18 cellular contexts compared by ENCODE assay signal in genomic region chr14:105374389-105374788, GRCh38. TPM values are rescaled to one million over a fixed set of nuclear protein-coding genes. Genes with fewer than 3 reads are reported as not detected.
A peak's percentile ranks its signal among the peaks of the same experiment; 100 is the strongest.
DNase-seq lines count a peak whose midpoint lies in the region; ATAC-seq and TF ChIP-seq lines count a peak whose summit lies in the region.
"Had no signal": no experiment of that assay in that cellular context is flagged by ENCODE, and none has a peak within 500 bp of the region (broad histone marks: within the 10 kb centered on the region; RNA-seq: fewer than 3 reads in every experiment).

No MANE protein-coding gene starts in this region.

- no peaks in the 10 kb centered on the region for H3K27me3 Mint-ChIP-seq in MCF 10A (ENCODE audit: insufficient read depth, unreplicated experiment)
- H3K27me3 Mint-ChIP-seq: CD4-positive, alpha-beta memory T cell had no signal

- H3K4me2 ChIP-seq in HCT116 (ENCODE audit: low read length), result no peak overlapping the region

- no peaks in the 10 kb centered on the region for H3K4me1 Mint-ChIP-seq in MCF 10A (ENCODE audit: insufficient read depth, unreplicated experiment)

- H3K4me1 ChIP-seq in HCT116 (ENCODE audit: control insufficient read depth in 1 of 2, insufficient read depth in 2 of 2, low read length in 2 of 2) (peaks cover 4 to 8% of the 10 kb centered on the region in 2 experiments; a peak in 3 of 4 replicates), left lung (peaks cover 0 to 14% of the 10 kb centered on the region in 2 donors)
- H3K4me1 ChIP-seq: HAP-1 had no signal

- H3K4me3 ChIP-seq in HCT116 (replicated peaks in 1 of 2; ENCODE audit: low read depth in 1 of 2, low read length in 2 of 2) (no peak overlapping the region), left lung (no peak overlapping the region), coronary artery (no peak overlapping the region)
- H3K4me3 ChIP-seq: GM12878, HAP-1 had no signal

- DNase-seq in HCT116 (ENCODE audit: low read depth, low spot score), result peak; percentile 27
- peak; percentile 37 for DNase-seq in NCI-H748 (lab: John Stamatoyannopoulos, UW; ENCODE audit: unreplicated experiment)
- DNase-seq in MCF 10A (ENCODE audit: unreplicated experiment), result peak; percentile 44
- peak in 1 of 2 donors; percentile 79 for DNase-seq in left lung
- no peak for DNase-seq in coronary artery (ENCODE audit: low spot score)
- DNase-seq in ACHN, result no peak
- no peak for DNase-seq in RKO (ENCODE audit: low spot score)
- DNase-seq: AML-193; CD4-positive, alpha-beta memory T cell; DMS79; KG1; NCI-H1417; NCI-H1930; NCI-H524 treated with DMSO at 0.1 percent for 48 hours; NK-92 treated with Interleukin-12 subunit alpha and Interleukin-12 subunit beta, amount 100 ng/mL, for 24 hours; SHP77 had no signal

- RAD21 ChIA-PET in HCT116 (lab: Charles Lee; ENCODE audit: low non-redundant PET in 1 of 2, low total read pairs in 2 of 2, uncharacterized antibody in 2 of 2, unreplicated experiment in 2 of 2), result interaction anchor here in 1 of 2 experiments (1.0 kb wide), 1 partner anchor 154 kb away, joined by 3 read pairs; no protein-coding TSS in a partner anchor

- TF ChIP-seq POLR2A in HCT116 (IDR thresholded peaks at IDR 0.05; ENCODE audit: borderline replicate concordance, extremely low read depth, insufficient read depth, insufficient read length), result no peak

- POLR2A ChIA-PET in HCT116 (lab: Charles Lee), result no interaction called here
- POLR2A ChIA-PET in MCF 10A (lab: Yijun Ruan, JAX), result interaction anchor here (0.6 kb wide), 2 partner anchors 80 to 115 kb away, joined by 3 to 4 read pairs; no protein-coding TSS in a partner anchor

- H3K27ac Mint-ChIP-seq in MCF 10A (ENCODE audit: low read depth, unreplicated experiment), result no peak overlapping the region
- H3K27ac Mint-ChIP-seq: CD4-positive, alpha-beta memory T cell had no signal

- peaks cover 6% of the 10 kb centered on the region for H3K36me3 Mint-ChIP-seq in MCF 10A (ENCODE audit: insufficient read depth, unreplicated experiment)

- no peaks in the 10 kb centered on the region for H3K9me3 ChIP-seq in HCT116 (ENCODE audit: control insufficient read depth in 1 of 2, insufficient read depth in 1 of 2, low read depth in 1 of 2, low read length in 2 of 2)
- H3K9me3 ChIP-seq in left lung, result no peaks in the 10 kb centered on the region
- H3K9me3 ChIP-seq: HAP-1 had no signal

- in situ Hi-C loops in ACHN (cut with HindIII; ENCODE audit: low pct_ligation_motif_present, low pct_unique_long_range_greater_than_20kb, low sequenced_read_pairs), result no loop called here

- no peak overlapping the region for H3K4me3 Mint-ChIP-seq in MCF 10A (ENCODE audit: unreplicated experiment)
- H3K4me3 Mint-ChIP-seq: CD4-positive, alpha-beta memory T cell had no signal

- H4K20me1 ChIP-seq in HCT116 (ENCODE audit: insufficient read depth), result no peaks in the 10 kb centered on the region

- H3K79me2 ChIP-seq in HCT116 (ENCODE audit: insufficient read depth, low read length), result no peaks in the 10 kb centered on the region

- H3K27ac ChIP-seq in HCT116 (ENCODE audit: low read depth, low read length), result no peak overlapping the region
- no peak overlapping the region for H3K27ac ChIP-seq in left lung
- H3K27ac ChIP-seq in coronary artery, result no peak overlapping the region

- CTCF ChIA-PET in HCT116 (lab: Charles Lee) (interaction anchor here (0.7 to 5.5 kb wide), 2 partner anchors 9 to 115 kb away, joined by 3 to 77 read pairs; no protein-coding TSS in a partner anchor), MCF 10A (lab: Yijun Ruan, JAX) (interaction anchor here (0.6 to 5.1 kb wide), 4 partner anchors 23 to 141 kb away, joined by 3 to 38 read pairs (median 4); no protein-coding TSS in a partner anchor)

- H3K9ac ChIP-seq in HCT116 (ENCODE audit: low read length), result no peak overlapping the region

- no peak for TF ChIP-seq RAD21 in HCT116 (IDR thresholded peaks at IDR 0.05; ENCODE audit: low read depth)

- BruUV-seq in HCT116 (replicated peaks; lab: Mats Ljungman, UMichigan) (no TSS peak), MCF 10A (replicated peaks; lab: Mats Ljungman, UMichigan) (no TSS peak)

- ATAC-seq in HCT116, result peak; percentile 50
- peak; percentile 56 for ATAC-seq in left lung
- ATAC-seq: GM12878 had no signal

- TF ChIP-seq CTCF in HCT116 (IDR thresholded peaks at IDR 0.05 in 2 of 3, conservative IDR thresholded peaks at IDR 0.05 in 1 of 3; ENCODE audit: borderline replicate concordance in 1 of 3, insufficient read depth in 1 of 3, low read depth in 2 of 3, low read length in 2 of 3) (peak in 1 of 3 experiments; percentile 13; a peak in 1 of 6 replicates), MCF 10A (IDR thresholded peaks at IDR 0.05; ENCODE audit: unreplicated experiment) (no peak), left lung (IDR thresholded peaks at IDR 0.05) (no peak), coronary artery (IDR thresholded peaks at IDR 0.05) (no peak)

- H3K9me2 ChIP-seq in HCT116 (ENCODE audit: insufficient read depth), result no peaks in the 10 kb centered on the region

- H2AFZ ChIP-seq in HCT116 (ENCODE audit: low read depth, low read length, poor library complexity, severe bottlenecking), result no peak overlapping the region

- H3K9me3 Mint-ChIP-seq in MCF 10A (ENCODE audit: unreplicated experiment), result no peaks in the 10 kb centered on the region
- H3K9me3 Mint-ChIP-seq: CD4-positive, alpha-beta memory T cell had no signal

- H3K27me3 ChIP-seq in HCT116 (ENCODE audit: insufficient read depth, low read length) (no peaks in the 10 kb centered on the region), left lung (no peaks in the 10 kb centered on the region)

- H3K36me3 ChIP-seq in HCT116 (ENCODE audit: control insufficient read depth in 1 of 2, insufficient read depth in 2 of 2, low read length in 2 of 2) (no peaks in the 10 kb centered on the region), left lung (peaks cover 0 to 6% of the 10 kb centered on the region in 2 donors)
- H3K36me3 ChIP-seq: HAP-1 had no signal

- intact Hi-C loops in HCT116 (cut with micrococcal nuclease), result no loop called here
- intact Hi-C loops in MCF 10A (cut with micrococcal nuclease), result loop anchor here (5.0 kb wide), 1 partner anchor 153 kb away; the partner anchor contains the start of gene TMEM121
- intact Hi-C loops in left lung (cut with DNase I), result loop anchor here in 1 of 2 donors (5.0 kb wide), 1 partner anchor 113 kb away; the partner anchor contains the start of gene CRIP1

TF ChIP-seq in HCT116, 20 proteins besides CTCF, POLR2A, EP300 and RAD21 (continues in another document):
- TF ChIP-seq ELF1 (IDR thresholded peaks at IDR 0.05; ENCODE audit: borderline replicate concordance, low read depth) (no peak), ATF3 (IDR thresholded peaks at IDR 0.05) (no peak), CBX3 (IDR thresholded peaks at IDR 0.05; ENCODE audit: low read depth) (no peak), SRF (IDR thresholded peaks at IDR 0.05; ENCODE audit: low read depth) (no peak), POLR2AphosphoS5 (IDR thresholded peaks at IDR 0.05; ENCODE audit: low read depth, low read length) (no peak), ZFX (IDR thresholded peaks at IDR 0.05) (no peak), ZBTB33 (IDR thresholded peaks at IDR 0.05; ENCODE audit: extremely low read depth, insufficient replicate concordance, low read length) (no peak)

RNA-seq across cellular contexts. Expression of gene TEX22, which starts 23.9 kb away (rescaled TPM):
- total RNA-seq in HCT116 (2021; ENCODE audit: unreplicated experiment) (3.8 TPM), MCF 10A (2022) (4.1 and 6.2 TPM in 2 replicates), left lung (1 to 10 TPM; 1.7 to 3.0 TPM)
- polyA plus RNA-seq in HCT116 (2012), result 0.05 and 0.15 TPM in 2 replicates
- polyA plus RNA-seq: CD4-positive, alpha-beta memory T cell had no signal

RNA-seq across cellular contexts. Expression of gene MTA1, which starts 45.2 kb away (rescaled TPM):
- total RNA-seq in HCT116 (2021; ENCODE audit: unreplicated experiment), result 229 TPM
- polyA plus RNA-seq in HCT116 (2012), result 132 and 135 TPM in 2 replicates
- total RNA-seq in MCF 10A (2022), result 154 and 166 TPM in 2 replicates
- total RNA-seq in left lung, result 10 to 100 TPM; 60.6 to 81.8 TPM

RNA-seq across cellular contexts. Expression of gene PACS2, which starts 59.8 kb away (rescaled TPM):
- total RNA-seq in HCT116 (2021; ENCODE audit: unreplicated experiment) (75.5 TPM), MCF 10A (2022) (49.7 and 57.7 TPM in 2 replicates), left lung (10 to 100 TPM; 69.7 to 77.2 TPM)
- 53.6 and 63.4 TPM in 2 replicates for polyA plus RNA-seq in HCT116 (2012)

Comparison
In these comparisons a context has a peak if more than half of its experiments do, and no peak if none do; other contexts are left out.
1. DNase-seq: peak in HCT116 (single experiment), NCI-H748 (single experiment) and MCF 10A (single experiment); none in coronary artery (single experiment), ACHN (single experiment) and RKO (single experiment).